ENCODE assay signal across 23 cellular contexts in the genomic region with DNA sequence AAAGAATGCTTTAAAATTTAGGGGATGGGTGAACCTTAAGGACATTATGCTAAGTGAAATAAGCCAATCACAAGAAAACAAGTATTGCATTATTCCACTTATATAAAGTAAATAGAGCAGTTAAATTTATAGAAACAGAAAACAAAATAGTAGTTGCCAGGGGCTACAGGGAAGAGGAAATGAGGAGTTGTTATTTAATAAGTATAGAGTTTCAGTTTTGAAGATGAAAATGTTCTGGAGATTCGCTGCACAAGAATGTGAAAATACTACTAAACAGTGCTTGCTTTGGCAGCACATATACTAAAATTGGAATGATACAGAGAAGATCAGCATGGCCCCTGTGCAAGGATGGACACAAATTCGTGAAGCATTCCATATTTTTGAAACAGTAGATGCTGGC. TPM values are rescaled to one million over a fixed set of nuclear protein-coding genes. Genes with fewer than 3 reads are reported as not detected.
A peak's percentile ranks its signal among the peaks of the same experiment; 100 is the strongest.
DNase-seq lines count a peak whose midpoint lies in the region; ATAC-seq, FAIRE-seq and TF ChIP-seq lines count a peak whose summit lies in the region.
"Had no signal": no experiment of that assay in that cellular context is flagged by ENCODE, and none has a peak within 500 bp of the region (broad histone marks: within the 10 kb centered on the region; RNA-seq: fewer than 3 reads in every experiment).

No MANE protein-coding gene starts in this region.

- WGBS in mesenchymal stem cell: 79% methylated on average over 2 of the region's 2 CpGs

- TF ChIP-seq CTCF in PC-3 (conservative IDR thresholded peaks at IDR 0.05; ENCODE audit: low read depth, low read length) (no peak), endothelial cell of umbilical vein (IDR thresholded peaks at IDR 0.05; ENCODE audit: extremely low read depth in 1 of 2, insufficient read depth in 1 of 2, low read depth in 1 of 2, low read length in 2 of 2) (no peak)

- H2BK5ac ChIP-seq in mesenchymal stem cell (ENCODE audit: low read depth, low read length, poor library complexity, severe bottlenecking): no peak overlapping the region

- H3K9me2 ChIP-seq in PC-3 (replicated peaks; ENCODE audit: low read length): no peaks in the 10 kb centered on the region

- H3K9me1 ChIP-seq in endothelial cell of umbilical vein (replicated peaks; ENCODE audit: control insufficient read depth, extremely low read depth, insufficient read depth, low read length): no peaks in the 10 kb centered on the region

- no peak overlapping the region for H3K23ac ChIP-seq in mesenchymal stem cell (ENCODE audit: low read length in 2 of 2)

- H3K36me3 ChIP-seq in PC-3 (ENCODE audit: low read depth, low read length): no peaks in the 10 kb centered on the region
- H3K36me3 ChIP-seq in endothelial cell of umbilical vein (ENCODE audit: control insufficient read depth in 2 of 2, extremely low read depth in 1 of 2, insufficient read depth in 2 of 2, low read length in 2 of 2): no peaks in the 10 kb centered on the region
- no peaks in the 10 kb centered on the region for H3K36me3 ChIP-seq in mesenchymal stem cell (ENCODE audit: control insufficient read depth in 1 of 2, insufficient read depth in 2 of 2, low read depth in 1 of 2, low read length in 2 of 2)

- H2BK12ac ChIP-seq in mesenchymal stem cell (ENCODE audit: low read length in 2 of 2): no peak overlapping the region

- H3K4me1 ChIP-seq in PC-3 (ENCODE audit: insufficient read depth, low read length) (peaks cover 12% of the 10 kb centered on the region; the same call in 1 of the 2 replicates), endothelial cell of umbilical vein (ENCODE audit: control insufficient read depth, extremely low read depth, insufficient read depth, low read length) (no peaks in the 10 kb centered on the region), mesenchymal stem cell (ENCODE audit: control insufficient read depth, insufficient read depth, low read depth, low read length) (no peaks in the 10 kb centered on the region)

- POLR2A ChIA-PET in PC-3 (lab: Charles Lee; ENCODE audit: unreplicated experiment) (no interaction called here), endothelial cell of umbilical vein (lab: Charles Lee) (no interaction called here)

- no peaks in the 10 kb centered on the region for H3F3A ChIP-seq in PC-3 (ENCODE audit: low read length, unreplicated experiment)

- H3K18ac ChIP-seq in mesenchymal stem cell (ENCODE audit: low read depth in 1 of 2, low read length in 2 of 2): no peak overlapping the region

- H3K79me1 ChIP-seq in mesenchymal stem cell (replicated peaks; ENCODE audit: low read length, poor library complexity, severe bottlenecking): no peaks in the 10 kb centered on the region

- no peak overlapping the region for H2BK15ac ChIP-seq in mesenchymal stem cell (ENCODE audit: low read depth, poor library complexity, severe bottlenecking)

- H3K4me3 ChIP-seq in PC-3 (ENCODE audit: low read length) (peak overlapping the region; percentile 5; the same call in 1 of the 2 replicates), endothelial cell of umbilical vein (replicated peaks in 1 of 3; ENCODE audit: insufficient read depth in 1 of 3, low read depth in 1 of 3, low read length in 3 of 3) (no peak overlapping the region), mesenchymal stem cell (ENCODE audit: insufficient read depth in 1 of 2, low read depth in 1 of 2, low read length in 2 of 2) (no peak overlapping the region)
- H3K4me3 ChIP-seq: smooth muscle cell had no signal

- H3K4me2 ChIP-seq in PC-3 (ENCODE audit: low read length): peak overlapping the region; percentile 40
- no peak overlapping the region for H3K4me2 ChIP-seq in endothelial cell of umbilical vein (ENCODE audit: insufficient read depth, low read length)
- no peak overlapping the region for H3K4me2 ChIP-seq in mesenchymal stem cell (ENCODE audit: low read length, poor library complexity, severe bottlenecking)
- H3K4me2 ChIP-seq: smooth muscle cell had no signal

- no peak overlapping the region for H3K14ac ChIP-seq in mesenchymal stem cell (ENCODE audit: low read length in 2 of 2)

- no peak overlapping the region for H2AK5ac ChIP-seq in mesenchymal stem cell (ENCODE audit: low read length, severe bottlenecking)

- no peak overlapping the region for H4K91ac ChIP-seq in mesenchymal stem cell (ENCODE audit: low read length)

- H4K20me1 ChIP-seq in PC-3 (ENCODE audit: low read length): no peaks in the 10 kb centered on the region
- no peaks in the 10 kb centered on the region for H4K20me1 ChIP-seq in endothelial cell of umbilical vein (replicated peaks; ENCODE audit: control insufficient read depth, extremely low read depth, insufficient read depth, low read length)

- H3K79me2 ChIP-seq in PC-3 (ENCODE audit: low read length) (no peaks in the 10 kb centered on the region), endothelial cell of umbilical vein (ENCODE audit: control insufficient read depth, insufficient read depth, low read length) (no peaks in the 10 kb centered on the region)

- no peak for TF ChIP-seq POLR2A in endothelial cell of umbilical vein (IDR thresholded peaks at IDR 0.05; ENCODE audit: low read depth, low read length)

- DNase-seq in ELR (ENCODE audit: low read depth): peak; percentile 14
- peak; percentile 48 for DNase-seq in PC-3
- peak; percentile 36 for DNase-seq in endothelial cell of umbilical vein (ENCODE audit: low read depth, low spot score)
- peak; percentile 29 for DNase-seq in mesenchymal stem cell
- DNase-seq in NCI-H524 (lab: John Stamatoyannopoulos, UW): no peak
- no peak for DNase-seq in activated CD4-positive, alpha-beta T cell treated with anti-CD3 and anti-CD28 coated beads, Interleukin-2, amount 50 U/mL, for 48 hours
- DNase-seq in left ventricle myocardium superior: no peak
- DNase-seq: activated T-cell treated with anti-CD3 and anti-CD28 coated beads, Interleukin-2, amount 50 U/mL, for 72 hours; CD4-positive, alpha-beta T cell; DMS153; KBM-7; MV-4-11; NCI-H2171 treated with DMSO at 0.1 percent for 48 hours; NCI-H69; SIG-M5; stimulated activated naive B cell treated with anti-CD40 and anti-IgM and Interleukin-4, amounts not matched to agents 10 μg/mL and 1 μg/mL and 100 μg/mL, for 72 hours; T-cell had no signal

- dilution Hi-C loops in endothelial cell of umbilical vein (cut with MboI; ENCODE audit: extremely low pct_ligation_motif_present, low sequenced_read_pairs): no loop called here

- no peak overlapping the region for H4K8ac ChIP-seq in mesenchymal stem cell (ENCODE audit: low read length)

- intact Hi-C loops in PC-3 (cut with micrococcal nuclease): loop anchor here (1.0 kb wide), 1 partner anchor 18 kb away; no protein-coding TSS in a partner anchor
- intact Hi-C loops in endothelial cell of umbilical vein (cut with micrococcal nuclease): no loop called here
- intact Hi-C loops in left ventricle myocardium superior (cut with micrococcal nuclease): no loop called here

- no peak overlapping the region for H3K9ac ChIP-seq in PC-3 (ENCODE audit: low read length)
- H3K9ac ChIP-seq in endothelial cell of umbilical vein (replicated peaks; ENCODE audit: extremely low read depth, insufficient read depth, low read length): no peak overlapping the region
- H3K9ac ChIP-seq in mesenchymal stem cell (ENCODE audit: low read length): no peak overlapping the region

- no peak overlapping the region for H3K4ac ChIP-seq in mesenchymal stem cell (ENCODE audit: low read depth in 1 of 2, low read length in 2 of 2)

- CTCF ChIA-PET in PC-3 (lab: Charles Lee) (no interaction called here), endothelial cell of umbilical vein (lab: Charles Lee) (interaction anchor here (1.0 kb wide), 1 partner anchor 45 kb away, joined by 3 read pairs; no protein-coding TSS in a partner anchor)

- H3K27ac ChIP-seq in PC-3 (ENCODE audit: low read length) (no peak overlapping the region), endothelial cell of umbilical vein (ENCODE audit: insufficient read depth, low read depth, low read length) (no peak overlapping the region), mesenchymal stem cell (ENCODE audit: low read length, poor library complexity, severe bottlenecking) (no peak overlapping the region)

- ATAC-seq in PC-3 (peak; percentile 86), left ventricle myocardium superior (no peak), HG02678 (IDR thresholded peaks at IDR 0.05; ENCODE audit: unreplicated experiment) (no peak)
- ATAC-seq: activated naive CD4-positive, alpha-beta T cell treated with anti-CD3 and anti-CD28 coated beads, Interleukin-2, amount 50 U/mL, for 72 hours; activated T-cell treated with anti-CD3 and anti-CD28 coated beads, Interleukin-2, amount 50 U/mL, for 72 hours; stimulated activated naive B cell treated with anti-CD40 and anti-IgM and Interleukin-4, amounts not matched to agents 10 μg/mL and 1 μg/mL and 100 μg/mL, for 72 hours; T-cell had no signal

- H3K27me3 ChIP-seq in PC-3 (ENCODE audit: low read length) (no peaks in the 10 kb centered on the region), endothelial cell of umbilical vein (ENCODE audit: control insufficient read depth in 2 of 2, insufficient read depth in 2 of 2, low read length in 2 of 2) (no peaks in the 10 kb centered on the region), mesenchymal stem cell (ENCODE audit: control insufficient read depth in 1 of 2, insufficient read depth in 1 of 2, low read length in 2 of 2) (no peaks in the 10 kb centered on the region)

- H2BK120ac ChIP-seq in mesenchymal stem cell (ENCODE audit: low read depth, low read length): no peak overlapping the region

- no TSS peak for BruUV-seq in PC-3 (replicated peaks; lab: Mats Ljungman, UMichigan)
- BruUV-seq in endothelial cell of umbilical vein (replicated peaks; lab: Mats Ljungman, UMichigan): no TSS peak

- FAIRE-seq in endothelial cell of umbilical vein (lab: Jason Lieb, UNC): no peak
- FAIRE-seq: GM12892, TTC549 had no signal

- peak overlapping the region; percentile 5; the same call in 1 of the 2 replicates for H2AFZ ChIP-seq in PC-3 (ENCODE audit: low read length)
- H2AFZ ChIP-seq in endothelial cell of umbilical vein (ENCODE audit: low read depth, low read length): peak overlapping the region; percentile 48
- H2AFZ ChIP-seq in mesenchymal stem cell (ENCODE audit: low read depth, low read length): no peak overlapping the region

- no peaks in the 10 kb centered on the region for H3K9me3 ChIP-seq in PC-3 (ENCODE audit: low read length)
- no peaks in the 10 kb centered on the region for H3K9me3 ChIP-seq in endothelial cell of umbilical vein (replicated peaks; ENCODE audit: control insufficient read depth, insufficient read depth, low read length)
- no peaks in the 10 kb centered on the region for H3K9me3 ChIP-seq in mesenchymal stem cell (ENCODE audit: control insufficient read depth, low read length)

RNA-seq across cellular contexts. Expression of a gene that starts 32.0 kb away (rescaled TPM):
- total RNA-seq in PC-3 (2014; rRNA removed) (0.07 TPM in 1 of 2 replicates, not detected in the other), endothelial cell of umbilical vein (0.20 TPM in 1 of 2 replicates, not detected in the other), left ventricle myocardium superior (0.02 TPM)
- 0.06 and 0.10 TPM in 2 replicates for polyA plus RNA-seq in endothelial cell of umbilical vein
- polyA plus RNA-seq in endothelial cell of umbilical vein (2011; cell fraction: cytosol; rRNA removed): 0.01 and 0.04 TPM in 2 replicates
- 0.18 and 0.29 TPM in 2 replicates for polyA plus RNA-seq in endothelial cell of umbilical vein (2011; cell fraction: nucleus; rRNA removed)
- 0.15 TPM in 1 of 2 replicates, not detected in the other for polyA plus RNA-seq in endothelial cell of umbilical vein (2012)
- 0.12 and 0.17 TPM in 2 replicates for polyA minus RNA-seq in endothelial cell of umbilical vein
- polyA minus RNA-seq in endothelial cell of umbilical vein (2011; cell fraction: cytosol; rRNA and poly(A)+ RNA removed): not detected
- 0.48 and 0.87 TPM in 2 replicates for polyA minus RNA-seq in endothelial cell of umbilical vein (2011; cell fraction: nucleus; rRNA and poly(A)+ RNA removed)
- polyA plus RNA-seq in mesenchymal stem cell (2013, experiment 1 of 2): 0.07 TPM
- polyA plus RNA-seq in mesenchymal stem cell (2013, experiment 2 of 2): 0.01 TPM
- total RNA-seq: kidney epithelial cell had no signal
- polyA plus RNA-seq: smooth muscle cell had no signal

RNA-seq across cellular contexts. Expression of a gene that starts 43.9 kb away (rescaled TPM):
- 25.3 and 32.3 TPM in 2 replicates for total RNA-seq in PC-3 (2014; rRNA removed)
- total RNA-seq in endothelial cell of umbilical vein: 19.0 and 20.4 TPM in 2 replicates
- 12.7 and 12.8 TPM in 2 replicates for polyA plus RNA-seq in endothelial cell of umbilical vein
- polyA plus RNA-seq in endothelial cell of umbilical vein (2011; cell fraction: cytosol; rRNA removed): 8.8 and 9.2 TPM in 2 replicates
- polyA plus RNA-seq in endothelial cell of umbilical vein (2011; cell fraction: nucleus; rRNA removed): 6.6 and 7.7 TPM in 2 replicates
- 9.7 and 12.3 TPM in 2 replicates for polyA plus RNA-seq in endothelial cell of umbilical vein (2012)
- polyA minus RNA-seq in endothelial cell of umbilical vein: 27.7 and 32.5 TPM in 2 replicates
- polyA minus RNA-seq in endothelial cell of umbilical vein (2011; cell fraction: cytosol; rRNA and poly(A)+ RNA removed): 30.6 TPM
- polyA minus RNA-seq in endothelial cell of umbilical vein (2011; cell fraction: nucleus; rRNA and poly(A)+ RNA removed): 16.1 and 17.5 TPM in 2 replicates
- polyA plus RNA-seq in mesenchymal stem cell (2013, experiment 1 of 2): 8.2 TPM
- 7.8 TPM for polyA plus RNA-seq in mesenchymal stem cell (2013, experiment 2 of 2)
- total RNA-seq in left ventricle myocardium superior: 11.0 TPM

Comparison
In these comparisons a context has a peak if more than half of its experiments do, and no peak if none do; other contexts are left out.
1. DNase-seq: peak in ELR (single experiment), PC-3 (single experiment), endothelial cell of umbilical vein (single experiment) and mesenchymal stem cell (single experiment); none in NCI-H524 (0 of 2), activated CD4-positive, alpha-beta T cell treated with anti-CD3 and anti-CD28 coated beads, Interleukin-2, amount 50 U/mL, for 48 hours (0 of 2) and left ventricle myocardium superior (single experiment).